Comparison of ENCODE assay signal across 20 cellular contexts in the genomic region with DNA sequence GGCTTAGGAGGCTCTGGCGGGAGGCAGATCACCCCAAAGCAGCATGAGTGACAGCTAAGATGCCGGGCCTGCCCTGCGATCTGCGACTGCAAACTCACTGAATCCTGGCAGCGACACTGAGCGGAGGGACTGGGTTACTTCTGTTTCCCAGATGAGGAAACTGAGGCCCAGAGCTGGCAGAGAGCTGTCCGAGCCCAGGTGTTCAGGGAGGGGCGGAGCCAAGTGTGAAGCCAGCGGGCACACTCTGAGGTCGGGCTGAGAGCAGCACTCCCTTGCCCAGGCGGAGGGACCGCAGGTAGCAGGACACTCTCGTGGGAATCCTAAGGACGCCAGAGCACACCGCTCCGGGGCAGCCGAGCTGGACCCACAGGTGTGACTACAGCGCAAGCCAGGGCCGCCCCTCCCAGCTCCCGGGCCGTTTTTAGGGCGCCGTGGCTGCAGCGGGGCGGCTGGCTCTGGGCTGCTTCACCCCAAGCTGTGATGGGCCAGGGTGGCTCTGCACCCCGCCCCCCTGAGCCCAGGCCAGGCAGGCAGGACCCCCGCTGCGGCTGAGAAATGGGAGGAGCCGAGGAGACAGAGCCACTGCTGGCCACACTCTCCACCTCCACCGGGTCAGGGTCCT. TPM values are rescaled to one million over a fixed set of nuclear protein-coding genes. Genes with fewer than 3 reads are reported as not detected.
A peak's percentile ranks its signal among the peaks of the same experiment; 100 is the strongest.
DNase-seq lines count a peak whose midpoint lies in the region; ATAC-seq and TF ChIP-seq lines count a peak whose summit lies in the region.
"Had no signal": no experiment of that assay in that cellular context is flagged by ENCODE, and none has a peak within 500 bp of the region (broad histone marks: within the 10 kb centered on the region; RNA-seq: fewer than 3 reads in every experiment).

No MANE protein-coding gene starts in this region.

- no peak overlapping the region for H4K8ac ChIP-seq in mesenchymal stem cell (ENCODE audit: low read length)

- CTCF ChIA-PET in PC-3 (lab: Charles Lee): no interaction called here

- H3K4me2 ChIP-seq in PC-3 (ENCODE audit: low read length) (peak overlapping the region; percentile 80), mesenchymal stem cell (ENCODE audit: low read length, poor library complexity, severe bottlenecking) (no peak overlapping the region)

- H2BK120ac ChIP-seq in mesenchymal stem cell (ENCODE audit: low read depth, low read length): no peak overlapping the region

- H2AK5ac ChIP-seq in mesenchymal stem cell (ENCODE audit: low read length, severe bottlenecking): no peak overlapping the region

- H3K9me3 ChIP-seq in heart right ventricle (no peaks in the 10 kb centered on the region), PC-3 (ENCODE audit: low read length) (no peaks in the 10 kb centered on the region), mesenchymal stem cell (ENCODE audit: control insufficient read depth, low read length) (no peaks in the 10 kb centered on the region)
- H3K9me3 ChIP-seq: mucosa of descending colon had no signal

- H3K18ac ChIP-seq in mesenchymal stem cell (ENCODE audit: low read depth in 1 of 2, low read length in 2 of 2): no peak overlapping the region

- peak overlapping the region; percentile 2 for H2BK15ac ChIP-seq in mesenchymal stem cell (ENCODE audit: low read depth, poor library complexity, severe bottlenecking)

- H3K4me3 ChIP-seq in heart right ventricle (no peak overlapping the region), PC-3 (ENCODE audit: low read length) (peak overlapping the region; percentile 40; the same call in 1 of the 2 replicates), mesenchymal stem cell (ENCODE audit: insufficient read depth in 1 of 2, low read depth in 1 of 2, low read length in 2 of 2) (no peak overlapping the region)
- H3K4me3 ChIP-seq: GM12878, mucosa of descending colon had no signal

- DNase-seq in left ventricle myocardium superior: peak; percentile 16
- DNase-seq in heart right ventricle: no peak
- DNase-seq in PC-3: peak; percentile 24
- no peak for DNase-seq in mesenchymal stem cell
- DNase-seq: activated CD4-positive, alpha-beta T cell treated with anti-CD3 and anti-CD28 coated beads for 36 hours; activated CD8-positive, alpha-beta memory T cell treated with anti-CD3 and anti-CD28 coated beads for 24 hours; activated naive CD4-positive, alpha-beta T cell; activated T-cell treated with anti-CD3 and anti-CD28 coated beads, Interleukin-2, amount 50 U/mL, for 4 hours; amniotic stem cell; CD4-positive, alpha-beta T cell; immature natural killer cell; mucosa of descending colon; NCI-H1436; NCI-H774; Right ventricle myocardium superior had no signal

- H3K4ac ChIP-seq in mesenchymal stem cell (ENCODE audit: low read depth in 1 of 2, low read length in 2 of 2): no peak overlapping the region

- intact Hi-C loops in left ventricle myocardium superior (cut with micrococcal nuclease) (no loop called here), heart right ventricle (cut with DNase I) (loop anchor here in 2 of 10 donors (10.0 kb wide), 2 partner anchors 89 to 139 kb away; partner anchors contain the start of gene EP400 (in 1 of the 2)), PC-3 (cut with micrococcal nuclease) (no loop called here)

- peak overlapping the region; percentile 72 for H2AFZ ChIP-seq in PC-3 (ENCODE audit: low read length)
- H2AFZ ChIP-seq in mesenchymal stem cell (ENCODE audit: low read depth, low read length): no peak overlapping the region

- H3K36me3 ChIP-seq in heart right ventricle (no peaks in the 10 kb centered on the region), PC-3 (ENCODE audit: low read depth, low read length) (no peaks in the 10 kb centered on the region), mesenchymal stem cell (ENCODE audit: control insufficient read depth in 1 of 2, insufficient read depth in 2 of 2, low read depth in 1 of 2, low read length in 2 of 2) (no peaks in the 10 kb centered on the region)

- TF ChIP-seq CTCF in heart right ventricle (IDR thresholded peaks at IDR 0.05): no peak
- no peak for TF ChIP-seq CTCF in PC-3 (conservative IDR thresholded peaks at IDR 0.05; ENCODE audit: low read depth, low read length)

- whole genome bisulfite sequencing in heart right ventricle, 2 donors: 51% methylated on average over 28 to 30 of the region's 30 CpGs
- WGBS in mesenchymal stem cell: 69% methylated on average over 30 of the region's 30 CpGs

- BruUV-seq in PC-3 (replicated peaks; lab: Mats Ljungman, UMichigan): no TSS peak

- no peak overlapping the region for H3K23ac ChIP-seq in mesenchymal stem cell (ENCODE audit: low read length in 2 of 2)

- H3K27me3 ChIP-seq in heart right ventricle: peaks cover 0 to 30% (median 22%) of the 10 kb centered on the region in 7 donors
- no peaks in the 10 kb centered on the region for H3K27me3 ChIP-seq in PC-3 (ENCODE audit: low read length)
- peaks cover 0 to 42% of the 10 kb centered on the region in 2 experiments for H3K27me3 ChIP-seq in mesenchymal stem cell (ENCODE audit: control insufficient read depth in 1 of 2, insufficient read depth in 1 of 2, low read length in 2 of 2)

- no peaks in the 10 kb centered on the region for H3F3A ChIP-seq in PC-3 (ENCODE audit: low read length, unreplicated experiment)

- H3K4me1 ChIP-seq in heart right ventricle (peaks cover 0 to 14% (median 0%) of the 10 kb centered on the region in 9 donors), PC-3 (ENCODE audit: insufficient read depth, low read length) (peaks cover 19% of the 10 kb centered on the region), mesenchymal stem cell (ENCODE audit: control insufficient read depth, insufficient read depth, low read depth, low read length) (peaks cover 18% of the 10 kb centered on the region)

- peak overlapping the region in 1 of 2 experiments; percentile 42 for H3K14ac ChIP-seq in mesenchymal stem cell (ENCODE audit: low read length in 2 of 2)

- no peaks in the 10 kb centered on the region for H3K79me2 ChIP-seq in PC-3 (ENCODE audit: low read length)

- no peak overlapping the region for H4K91ac ChIP-seq in mesenchymal stem cell (ENCODE audit: low read length)

- H3K9ac ChIP-seq in PC-3 (ENCODE audit: low read length) (no peak overlapping the region), mesenchymal stem cell (ENCODE audit: low read length) (no peak overlapping the region)

- H2BK12ac ChIP-seq in mesenchymal stem cell (ENCODE audit: low read length in 2 of 2): no peak overlapping the region

- no peak for ATAC-seq in left ventricle myocardium superior
- no peak for ATAC-seq in heart right ventricle
- peak; percentile 42 for ATAC-seq in PC-3
- ATAC-seq in HG02571 (IDR thresholded peaks at IDR 0.05; ENCODE audit: unreplicated experiment): no peak
- no peak for ATAC-seq in GM18870 (IDR thresholded peaks at IDR 0.05; ENCODE audit: unreplicated experiment)
- no peak for ATAC-seq in GM21576 (IDR thresholded peaks at IDR 0.05; ENCODE audit: unreplicated experiment)
- ATAC-seq: activated CD4-positive, alpha-beta T cell treated with anti-CD3 and anti-CD28 coated beads for 36 hours; activated T-cell treated with anti-CD3 and anti-CD28 coated beads, Interleukin-2, amount 50 U/mL, for 4 hours; GM12878; mucosa of descending colon had no signal

- H2BK5ac ChIP-seq in mesenchymal stem cell (ENCODE audit: low read depth, low read length, poor library complexity, severe bottlenecking): no peak overlapping the region

- H3K79me1 ChIP-seq in mesenchymal stem cell (replicated peaks; ENCODE audit: low read length, poor library complexity, severe bottlenecking): no peaks in the 10 kb centered on the region

- no peaks in the 10 kb centered on the region for H4K20me1 ChIP-seq in PC-3 (ENCODE audit: low read length)

- no peak overlapping the region for H3K27ac ChIP-seq in heart right ventricle
- H3K27ac ChIP-seq in PC-3 (ENCODE audit: low read length): no peak overlapping the region
- H3K27ac ChIP-seq in mesenchymal stem cell (ENCODE audit: low read length, poor library complexity, severe bottlenecking): no peak overlapping the region

- H3K9me2 ChIP-seq in PC-3 (replicated peaks; ENCODE audit: low read length): no peaks in the 10 kb centered on the region

- POLR2A ChIA-PET in PC-3 (lab: Charles Lee; ENCODE audit: unreplicated experiment): no interaction called here

RNA-seq across cellular contexts. Expression of gene MMP17, which starts 27.4 kb away (rescaled TPM):
- 0.47 TPM for total RNA-seq in left ventricle myocardium superior
- 1 to 10 TPM in 4 of 10 donors, under 1 TPM in 5, not detected in 1; 0.28 to 1.4 (median 0.97) TPM for total RNA-seq in heart right ventricle
- polyA plus RNA-seq in heart right ventricle: 1 to 10 TPM; 2.3 to 3.7 TPM
- 30.2 and 31.8 TPM in 2 replicates for total RNA-seq in PC-3 (2014; rRNA removed)
- 2.3 TPM for polyA plus RNA-seq in mesenchymal stem cell (2013, experiment 1 of 2)
- 2.7 TPM for polyA plus RNA-seq in mesenchymal stem cell (2013, experiment 2 of 2)
- total RNA-seq: activated CD4-positive, alpha-beta T cell treated with anti-CD3 and anti-CD28 coated beads for 36 hours; OCI-LY7 had no signal

RNA-seq across cellular contexts. Expression of gene ULK1, which starts 38.8 kb away (rescaled TPM):
- 64.0 TPM for total RNA-seq in left ventricle myocardium superior
- total RNA-seq in heart right ventricle: 10 to 100 TPM; 30.2 to 77.7 (median 51.6) TPM
- 10 to 100 TPM; 10.7 to 37.2 TPM for polyA plus RNA-seq in heart right ventricle
- total RNA-seq in PC-3 (2014; rRNA removed): 15.7 and 29.5 TPM in 2 replicates
- 18.5 TPM for polyA plus RNA-seq in mesenchymal stem cell (2013, experiment 1 of 2)
- 17.7 TPM for polyA plus RNA-seq in mesenchymal stem cell (2013, experiment 2 of 2)

Comparison
In these comparisons a context has a peak if more than half of its experiments do, and no peak if none do; other contexts are left out.
1. DNase-seq: peak in left ventricle myocardium superior (single experiment) and PC-3 (single experiment); none in heart right ventricle (0 of 2) and mesenchymal stem cell (single experiment).
2. RNA of gene MMP17, which starts 27.4 kb away (total RNA-seq): 30.2 to 31.8 TPM in PC-3; 0.28 to 1.4 TPM in heart right ventricle and 0.47 TPM in left ventricle myocardium superior (single experiment); every median in the first group is over 10 times any median in the second.